18 cellular contexts compared by ENCODE assay signal in genomic region chr19:44588753-44589112, GRCh38. TPM values are rescaled to one million over a fixed set of nuclear protein-coding genes. Genes with fewer than 3 reads are reported as not detected.
DNase-seq lines count a peak whose midpoint lies in the region; ATAC-seq and TF ChIP-seq lines count a peak whose summit lies in the region.
"Had no signal": no experiment of that assay in that cellular context is flagged by ENCODE, and none has a peak within 500 bp of the region (broad histone marks: within the 10 kb centered on the region; RNA-seq: fewer than 3 reads in every experiment).

No MANE protein-coding gene starts in this region.

- peak overlapping the region; percentile 50 for H3K9ac ChIP-seq in SK-N-MC (ENCODE audit: insufficient read length)

- TF ChIP-seq CTCF in Calu3 (IDR thresholded peaks at IDR 0.05; ENCODE audit: unreplicated experiment) (no peak), omental fat pad (IDR thresholded peaks at IDR 0.05) (no peak)

- no peaks in the 10 kb centered on the region for H3K36me3 ChIP-seq in SK-N-MC (ENCODE audit: insufficient read depth, low read length)
- H3K36me3 ChIP-seq: BLaER1 treated with 17β-estradiol and CSF1 and Interleukin-3, amounts not matched to agents 10 nM and 100 nM; transverse colon had no signal

- peaks cover 42% of the 10 kb centered on the region for H3K36me3 Mint-ChIP-seq in Calu3 (ENCODE audit: insufficient read depth, unreplicated experiment)

- H3K9me3 ChIP-seq in SK-N-MC (ENCODE audit: low read depth, low read length) = 0 out of 2 replicates have a peak, but pooled peaks cover 3% of the 10 kb centered on the region
- H3K9me3 ChIP-seq: transverse colon had no signal

- peak overlapping the region; percentile 93 for H3K27ac ChIP-seq in SK-N-MC
- H3K27ac ChIP-seq: transverse colon had no signal

- intact Hi-C loops in Calu3 (cut with micrococcal nuclease; ENCODE audit: unreplicated experiment) = loop anchor here (1.0 to 5.0 kb wide), 3 partner anchors 56 to 184 kb away; no protein-coding TSS in a partner anchor

- H3K4me3 ChIP-seq in SK-N-MC = no peak overlapping the region
- H3K4me3 ChIP-seq: BLaER1 treated with 17β-estradiol and CSF1 and Interleukin-3, amounts not matched to agents 10 nM and 100 nM; transverse colon had no signal

- DNase-seq in A172 (ENCODE audit: low spot score) = peak; percentile 61
- no peak for DNase-seq in Calu3
- DNase-seq in SK-N-MC (ENCODE audit: low read depth, low spot score) = no peak
- peak; percentile 77 for DNase-seq in kidney glomerular epithelial cell (lab: John Stamatoyannopoulos, UW)
- DNase-seq in omental fat pad (ENCODE audit: low spot score) = no peak
- no peak for DNase-seq in NCI-H1436 treated with DMSO at 0.1 percent for 48 hours (lab: John Stamatoyannopoulos, UW)
- no peak for DNase-seq in SHP77 treated with DMSO at 0.1 percent for 48 hours (lab: John Stamatoyannopoulos, UW)
- no peak for DNase-seq in NK-92 treated with Interleukin-12 subunit alpha and Interleukin-12 subunit beta, amount 100 ng/mL, for 24 hours (lab: John Stamatoyannopoulos, UW)
- DNase-seq: activated CD4-positive, alpha-beta T cell treated with anti-CD3 and anti-CD28 coated beads for 48 hours; effector CD8-positive, alpha-beta T cell; NCI-H1105 treated with DMSO at 0.1 percent for 48 hours; NCI-H2227 treated with DMSO at 0.1 percent for 48 hours; posterior cingulate gyrus; T-helper 17 cell; transverse colon had no signal

- no peaks in the 10 kb centered on the region for H3K27me3 Mint-ChIP-seq in Calu3 (ENCODE audit: unreplicated experiment)

- peak overlapping the region; percentile 59 for H3K4me3 Mint-ChIP-seq in Calu3 (ENCODE audit: low read depth, unreplicated experiment)
- H3K4me3 Mint-ChIP-seq: T-helper 17 cell had no signal

- no TSS peak for BruUV-seq in Calu3 (replicated peaks; lab: Mats Ljungman, UMichigan)

- H3K9me3 Mint-ChIP-seq in Calu3 (ENCODE audit: low read depth, unreplicated experiment) = no peaks in the 10 kb centered on the region

- CTCF ChIA-PET in Calu3 (lab: Charles Lee) = interaction anchor here (0.6 to 1.6 kb wide), 14 partner anchors 12 to 182 kb away, joined by 3 to 24 read pairs (median 4); partner anchors contain the start of gene PVR

- H3K27ac Mint-ChIP-seq in Calu3 (ENCODE audit: unreplicated experiment) = peak overlapping the region; percentile 100
- H3K27ac Mint-ChIP-seq: T-helper 17 cell had no signal

- no peak for ATAC-seq in omental fat pad (ENCODE audit: low FRiP score)
- ATAC-seq: T-helper 17 cell had no signal

- H3K4me1 Mint-ChIP-seq in Calu3 (ENCODE audit: low read depth, unreplicated experiment) = peaks cover 75% of the 10 kb centered on the region
- H3K4me1 Mint-ChIP-seq: T-helper 17 cell had no signal

RNA-seq across cellular contexts. Expression of gene IGSF23, which starts 24.6 kb away (rescaled TPM):
- total RNA-seq in A172 (2014; rRNA removed; shearing (Covaris generic)) = not detected in 2 replicates
- total RNA-seq in Calu3 (2022) (not detected in 2 replicates), omental fat pad (not detected)
- total RNA-seq: frontal cortex, mononuclear cell, T-helper 17 cell, transverse colon had no signal

RNA-seq across cellular contexts. Expression of gene PVR, which starts 55.0 kb away (rescaled TPM):
- 60.2 and 76.1 TPM in 2 replicates for total RNA-seq in A172 (2014; rRNA removed; shearing (Covaris generic))
- 176 and 215 TPM in 2 replicates for total RNA-seq in Calu3 (2022)
- total RNA-seq in omental fat pad = 10 to 100 TPM; 17.0 to 93.9 (median 28.6) TPM

RNA-seq across cellular contexts. Expression of gene CEACAM20, which starts 59.3 kb away (rescaled TPM):
- total RNA-seq in A172 (2014; rRNA removed; shearing (Covaris generic)) = not detected in 2 replicates
- 0.17 and 0.28 TPM in 2 replicates for total RNA-seq in Calu3 (2022)
- total RNA-seq in omental fat pad = not detected
- total RNA-seq: frontal cortex, mononuclear cell, T-helper 17 cell had no signal

Comparison
In these comparisons a context has a peak if more than half of its experiments do, and no peak if none do; other contexts are left out.
1. DNase-seq: peak in A172 (single experiment) and kidney glomerular epithelial cell (single experiment); none in Calu3 (single experiment), SK-N-MC (single experiment), omental fat pad (single experiment), NCI-H1436 treated with DMSO at 0.1 percent for 48 hours (single experiment), SHP77 treated with DMSO at 0.1 percent for 48 hours (single experiment) and NK-92 treated with Interleukin-12 subunit alpha and Interleukin-12 subunit beta, amount 100 ng/mL, for 24 hours (single experiment).